ENCODE assay signal across 10 cellular contexts in genomic region chr1:225437710-225438437, GRCh38. TPM values are rescaled to one million over a fixed set of nuclear protein-coding genes. Genes with fewer than 3 reads are reported as not detected.
DNase-seq lines count a peak whose midpoint lies in the region; ATAC-seq and TF ChIP-seq lines count a peak whose summit lies in the region.
"Had no signal": no experiment of that assay in that cellular context is flagged by ENCODE, and none has a peak within 500 bp of the region (broad histone marks: within the 10 kb centered on the region; RNA-seq: fewer than 3 reads in every experiment).

No MANE protein-coding gene starts in this region.

- no peak overlapping the region for H3K9ac ChIP-seq in fibroblast of lung (ENCODE audit: insufficient read depth, low read length)

- in situ Hi-C loops in Panc1 (cut with HindIII; ENCODE audit: low pct_unique_long_range_greater_than_20kb, low sequenced_read_pairs) = no loop called here
- in situ Hi-C loops in transverse colon (cut with MboI; ENCODE audit: low pct_ligation_motif_present in 1 of 4, low pct_unique_long_range_greater_than_20kb in 1 of 4, low sequenced_read_pairs in 3 of 4) = no loop called here

- DNase-seq in MCF 10A (ENCODE audit: unreplicated experiment) (peak; percentile 73), breast epithelium (ENCODE audit: low spot score in 2 of 2) (no peak), Panc1 (ENCODE audit: low read depth, low spot score) (no peak), fibroblast of lung (ENCODE audit: low read depth in 2 of 2) (peak; percentile 42 to 57), transverse colon (peak; percentile 31), NCI-H187 treated with DMSO at 0.1 percent for 48 hours (lab: John Stamatoyannopoulos, UW) (no peak)
- no peak for DNase-seq in activated CD4-positive, CD25-positive, alpha-beta regulatory T cell (lab: John Stamatoyannopoulos, UW)
- DNase-seq: stimulated activated CD4-positive, alpha-beta T cell treated with anti-CD3 and anti-CD28 coated beads, Interleukin-1b, Interleukin-23, amount 100 ng/mL, for 48 hours had no signal

- no peaks in the 10 kb centered on the region for H3K4me1 Mint-ChIP-seq in MCF 10A (ENCODE audit: insufficient read depth, unreplicated experiment)

- no TSS peak for BruUV-seq in MCF 10A (replicated peaks; lab: Mats Ljungman, UMichigan)
- BruUV-seq in Panc1 (replicated peaks; lab: Mats Ljungman, UMichigan) = no TSS peak

- H3K27me3 Mint-ChIP-seq in MCF 10A (ENCODE audit: insufficient read depth, unreplicated experiment) = no peaks in the 10 kb centered on the region

- CTCF ChIA-PET in MCF 10A (lab: Yijun Ruan, JAX) = interaction anchor here (0.6 to 1.6 kb wide), 3 partner anchors 9 to 382 kb away, joined by 3 to 5 read pairs (median 4); partner anchors contain the start of gene LBR
- CTCF ChIA-PET in Panc1 (lab: Charles Lee) = no interaction called here

- H3K79me2 ChIP-seq in fibroblast of lung (ENCODE audit: control insufficient read depth, insufficient read depth, low read length) = no peaks in the 10 kb centered on the region

- H3K27me3 ChIP-seq in breast epithelium (no peaks in the 10 kb centered on the region), Panc1 (ENCODE audit: control insufficient read depth, insufficient read depth, low read length) (no peaks in the 10 kb centered on the region), fibroblast of lung (ENCODE audit: control insufficient read depth, insufficient read depth, low read length) (peaks cover 2% of the 10 kb centered on the region), transverse colon (no peaks in the 10 kb centered on the region)
- H3K27me3 ChIP-seq: adrenal gland had no signal

- no peaks in the 10 kb centered on the region for H3K4me1 ChIP-seq in breast epithelium
- H3K4me1 ChIP-seq in Panc1 (ENCODE audit: control insufficient read depth, insufficient read depth, low read length) = no peaks in the 10 kb centered on the region
- H3K4me1 ChIP-seq in fibroblast of lung (ENCODE audit: control insufficient read depth, extremely low read depth, insufficient read depth, low read length) = no peaks in the 10 kb centered on the region
- peaks cover 3 to 46% (median 42%) of the 10 kb centered on the region in 4 donors for H3K4me1 ChIP-seq in transverse colon
- H3K4me1 ChIP-seq: adrenal gland had no signal

- no peaks in the 10 kb centered on the region for H3K36me3 Mint-ChIP-seq in MCF 10A (ENCODE audit: insufficient read depth, unreplicated experiment)

- 85 to 87% methylated on average over 4 to 5 of the region's 5 CpGs for WGBS in transverse colon (ENCODE audit: low coverage in 1 of 2), 2 donors

- no peaks in the 10 kb centered on the region for H3K9me3 Mint-ChIP-seq in MCF 10A (ENCODE audit: unreplicated experiment)

- H2AFZ ChIP-seq in fibroblast of lung (ENCODE audit: low read length) = no peak overlapping the region

- POLR2A ChIA-PET in MCF 10A (lab: Yijun Ruan, JAX) (interaction anchor here (1.2 to 20.7 kb wide), 2 partner anchors 9 to 11 kb away, joined by 3 to 611 read pairs; partner anchors contain the start of gene LBR), Panc1 (lab: Charles Lee) (no interaction called here)

- TF ChIP-seq POLR2A in breast epithelium (IDR thresholded peaks at IDR 0.05) = no peak
- no peak for TF ChIP-seq POLR2A in transverse colon (IDR thresholded peaks at IDR 0.05)
- no peak for TF ChIP-seq POLR2A in GM18505 (IDR thresholded peaks at IDR 0.05; ENCODE audit: borderline replicate concordance, extremely low read depth, insufficient read depth, insufficient read length)

- H3K27ac Mint-ChIP-seq in MCF 10A (ENCODE audit: low read depth, unreplicated experiment) = no peak overlapping the region

- no peak overlapping the region for H3K4me3 ChIP-seq in breast epithelium
- no peak overlapping the region for H3K4me3 ChIP-seq in Panc1 (ENCODE audit: low read depth in 2 of 2, low read length in 2 of 2)
- H3K4me3 ChIP-seq in fibroblast of lung (replicated peaks in 1 of 4; ENCODE audit: control extremely low read depth in 1 of 4, insufficient read depth in 1 of 4, low read depth in 3 of 4, low read length in 4 of 4) = no peak overlapping the region
- H3K4me3 ChIP-seq in transverse colon = no peak overlapping the region
- H3K4me3 ChIP-seq: adrenal gland had no signal

- TF ChIP-seq EP300 in transverse colon (IDR thresholded peaks at IDR 0.05; ENCODE audit: low read depth) = no peak

- H3K36me3 ChIP-seq in breast epithelium (no peaks in the 10 kb centered on the region), Panc1 (ENCODE audit: control insufficient read depth, insufficient read depth, low read length) (no peaks in the 10 kb centered on the region), fibroblast of lung (ENCODE audit: control insufficient read depth, insufficient read depth, low read length) (no peaks in the 10 kb centered on the region), transverse colon (no peaks in the 10 kb centered on the region)
- H3K36me3 ChIP-seq: adrenal gland had no signal

- no peaks in the 10 kb centered on the region for H3K9me3 ChIP-seq in breast epithelium
- no peaks in the 10 kb centered on the region for H3K9me3 ChIP-seq in Panc1 (ENCODE audit: control insufficient read depth, insufficient read depth, low read depth, low read length)
- no peaks in the 10 kb centered on the region for H3K9me3 ChIP-seq in fibroblast of lung (ENCODE audit: control insufficient read depth, insufficient read depth, low read depth, low read length)
- no peaks in the 10 kb centered on the region for H3K9me3 ChIP-seq in transverse colon
- H3K9me3 ChIP-seq: adrenal gland had no signal

- ATAC-seq in Panc1 = peak; percentile 77
- no peak for ATAC-seq in GM18505 (IDR thresholded peaks at IDR 0.05; ENCODE audit: unreplicated experiment)

- TF ChIP-seq CTCF in MCF 10A (IDR thresholded peaks at IDR 0.05; ENCODE audit: unreplicated experiment) (peak; percentile 34), breast epithelium (IDR thresholded peaks at IDR 0.05) (no peak), Panc1 (IDR thresholded peaks at IDR 0.05) (peak; percentile 73), fibroblast of lung (conservative IDR thresholded peaks at IDR 0.05 in 1 of 2, IDR thresholded peaks at IDR 0.05 in 1 of 2; ENCODE audit: low read depth in 1 of 2, low read length in 2 of 2) (peak; percentile 51 to 72), transverse colon (IDR thresholded peaks at IDR 0.05) (peak in 4 of 5 experiments; percentile 16 to 24 (median 18))

- intact Hi-C loops in MCF 10A (cut with micrococcal nuclease) = no loop called here
- intact Hi-C loops in breast epithelium (cut with DNase I; ENCODE audit: low total_unique reads) = no loop called here
- intact Hi-C loops in Panc1 (cut with micrococcal nuclease; ENCODE audit: unreplicated experiment) = no loop called here
- intact Hi-C loops in transverse colon (cut with DNase I; ENCODE audit: low total_unique reads) = no loop called here

- H3K27ac ChIP-seq in breast epithelium (no peak overlapping the region), Panc1 (ENCODE audit: low read length) (no peak overlapping the region; the same call in 1 of the 2 replicates), fibroblast of lung (ENCODE audit: insufficient read depth, low read length) (no peak overlapping the region), transverse colon (peak overlapping the region; percentile 31 to 93 (median 72))
- H3K27ac ChIP-seq: adrenal gland had no signal

- no peak overlapping the region for H3K4me2 ChIP-seq in fibroblast of lung (ENCODE audit: extremely low read depth, insufficient read depth, low read length)

- no peak overlapping the region for H3K4me3 Mint-ChIP-seq in MCF 10A (ENCODE audit: unreplicated experiment)

- H4K20me1 ChIP-seq in fibroblast of lung (ENCODE audit: control insufficient read depth, extremely low read depth, insufficient read depth, low read length) = no peaks in the 10 kb centered on the region

RNA-seq across cellular contexts. Expression of gene LBR, which starts 10.0 kb away (rescaled TPM):
- 98.5 and 106 TPM in 2 replicates for total RNA-seq in MCF 10A (2022)
- 10 to 100 TPM; 20.3 to 36.1 (median 29.6) TPM for total RNA-seq in breast epithelium
- total RNA-seq in Panc1 (2021; ENCODE audit: unreplicated experiment) = 58.2 TPM
- 19.9 TPM for polyA plus RNA-seq in Panc1 (2012; ENCODE audit: insufficient read length)
- 33.9 and 39.5 TPM in 2 replicates for total RNA-seq in fibroblast of lung
- polyA plus RNA-seq in fibroblast of lung = 34.1 and 39.0 TPM in 2 replicates
- polyA plus RNA-seq in fibroblast of lung (2012) = 19.5 and 23.9 TPM in 2 replicates
- polyA minus RNA-seq in fibroblast of lung (ENCODE audit: low replicate concordance) = 30.4 and 41.9 TPM in 2 replicates
- 10 to 100 TPM; 48.6 to 97.9 (median 75.1) TPM for total RNA-seq in transverse colon

Comparison
In these comparisons a context has a peak if more than half of its experiments do, and no peak if none do; other contexts are left out.
1. DNase-seq: peak in MCF 10A (single experiment), fibroblast of lung (2 of 2) and transverse colon (single experiment); none in breast epithelium (0 of 2), Panc1 (single experiment), activated CD4-positive, CD25-positive, alpha-beta regulatory T cell (0 of 4) and NCI-H187 treated with DMSO at 0.1 percent for 48 hours (single experiment).
2. CTCF ChIP-seq: peak in MCF 10A (single experiment), Panc1 (single experiment), fibroblast of lung (2 of 2) and transverse colon (4 of 5); none in breast epithelium (0 of 3).
3. H3K27ac ChIP-seq: peak in transverse colon (4 of 4); none in breast epithelium (0 of 2), Panc1 (single experiment) and fibroblast of lung (single experiment).